1 cellular context compared by ENCODE assay signal in the genomic region with DNA sequence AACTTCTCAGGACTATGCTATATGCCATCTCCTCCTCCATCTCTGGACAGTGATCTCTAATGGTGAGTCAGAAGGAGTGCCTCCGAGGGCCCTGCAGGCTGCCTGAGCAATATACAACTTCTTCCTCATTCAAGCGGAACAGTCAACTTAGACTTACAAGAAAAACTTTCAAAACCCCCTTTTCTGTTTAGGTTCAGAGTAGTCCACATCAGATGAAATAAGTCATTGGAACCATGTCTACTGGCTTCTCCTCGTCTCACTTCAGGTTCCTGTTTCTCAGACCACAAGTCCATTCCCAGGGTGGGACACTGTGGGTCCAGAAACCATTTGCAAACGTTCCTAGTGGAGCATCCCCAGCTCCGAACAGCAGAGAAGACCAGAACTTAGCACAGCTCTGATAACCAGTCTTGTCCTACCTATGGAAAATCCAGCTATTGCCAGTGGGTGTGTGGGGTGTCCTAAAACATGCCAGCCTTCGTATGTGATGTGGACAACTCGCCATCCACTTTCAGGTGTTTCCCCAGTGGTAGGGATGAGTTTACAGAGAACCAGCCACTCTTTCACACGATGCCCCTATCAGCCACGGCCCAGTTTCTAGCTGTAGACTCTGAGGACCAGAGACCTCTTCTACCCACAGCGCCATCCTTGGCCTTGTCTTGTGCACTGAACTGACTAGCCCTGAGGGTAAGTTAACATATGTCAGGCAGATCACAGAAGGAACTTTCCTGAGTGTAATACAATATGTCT.
A peak's percentile ranks its signal among the peaks of the same experiment; 100 is the strongest.
TF ChIP-seq lines count a peak whose summit lies in the region.

No MANE protein-coding gene starts in this region.

TF ChIP-seq in GM12878, 131 proteins besides CTCF, POLR2A, EP300 and RAD21 (continued from another document):
- TF ChIP-seq BCL3 (IDR thresholded peaks at IDR 0.05; ENCODE audit: borderline replicate concordance, insufficient read depth, low read depth, low read length, poor library complexity, severe bottlenecking) (peak; percentile 14), ZZZ3 (IDR thresholded peaks at IDR 0.05; ENCODE audit: control insufficient read depth, insufficient read length, low read depth) (no peak), GATAD2B (conservative IDR thresholded peaks at IDR 0.05; ENCODE audit: low read depth) (peak; percentile 85), RUNX3 (IDR thresholded peaks at IDR 0.05; ENCODE audit: low read length) (peak; percentile 83), TAF1 (IDR thresholded peaks at IDR 0.05; ENCODE audit: borderline replicate concordance, low read depth, low read length) (no peak), SPI1 (IDR thresholded peaks at IDR 0.05; ENCODE audit: borderline replicate concordance, insufficient read depth, low read depth, low read length) (peak; percentile 55; the same call in 1 of the 2 replicates), MEF2B (IDR thresholded peaks at IDR 0.05; ENCODE audit: partially characterized antibody, poor library complexity, severe bottlenecking) (peak; percentile 49), ZNF217 (IDR thresholded peaks at IDR 0.05) (no peak), EGR1 (IDR thresholded peaks at IDR 0.05; ENCODE audit: borderline replicate concordance in 1 of 2, low read depth in 2 of 2, low read length in 2 of 2) (no peak), HCFC1 (IDR thresholded peaks at IDR 0.05; ENCODE audit: low read length) (no peak), MAX (IDR thresholded peaks at IDR 0.05; ENCODE audit: low read depth, low read length) (no peak), ATF2 (IDR thresholded peaks at IDR 0.05; ENCODE audit: low read length) (peak; percentile 57; the same call in 1 of the 2 replicates), EED (IDR thresholded peaks at IDR 0.05; ENCODE audit: low read depth) (peak; percentile 98)
- TF ChIP-seq, protein P1, sequence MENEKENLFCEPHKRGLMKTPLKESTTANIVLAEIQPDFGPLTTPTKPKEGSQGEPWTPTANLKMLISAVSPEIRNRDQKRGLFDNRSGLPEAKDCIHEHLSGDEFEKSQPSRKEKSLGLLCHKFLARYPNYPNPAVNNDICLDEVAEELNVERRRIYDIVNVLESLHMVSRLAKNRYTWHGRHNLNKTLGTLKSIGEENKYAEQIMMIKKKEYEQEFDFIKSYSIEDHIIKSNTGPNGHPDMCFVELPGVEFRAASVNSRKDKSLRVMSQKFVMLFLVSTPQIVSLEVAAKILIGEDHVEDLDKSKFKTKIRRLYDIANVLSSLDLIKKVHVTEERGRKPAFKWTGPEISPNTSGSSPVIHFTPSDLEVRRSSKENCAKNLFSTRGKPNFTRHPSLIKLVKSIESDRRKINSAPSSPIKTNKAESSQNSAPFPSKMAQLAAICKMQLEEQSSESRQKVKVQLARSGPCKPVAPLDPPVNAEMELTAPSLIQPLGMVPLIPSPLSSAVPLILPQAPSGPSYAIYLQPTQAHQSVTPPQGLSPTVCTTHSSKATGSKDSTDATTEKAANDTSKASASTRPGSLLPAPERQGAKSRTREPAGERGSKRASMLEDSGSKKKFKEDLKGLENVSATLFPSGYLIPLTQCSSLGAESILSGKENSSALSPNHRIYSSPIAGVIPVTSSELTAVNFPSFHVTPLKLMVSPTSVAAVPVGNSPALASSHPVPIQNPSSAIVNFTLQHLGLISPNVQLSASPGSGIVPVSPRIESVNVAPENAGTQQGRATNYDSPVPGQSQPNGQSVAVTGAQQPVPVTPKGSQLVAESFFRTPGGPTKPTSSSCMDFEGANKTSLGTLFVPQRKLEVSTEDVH (IDR thresholded peaks at IDR 0.05; ENCODE audit: low read depth, partially characterized antibody) = no peak
